ENCODE assay signal across 8 cellular contexts in genomic region chr17:77528516-77529327, GRCh38.
A peak's percentile ranks its signal among the peaks of the same experiment; 100 is the strongest.
DNase-seq lines count a peak whose midpoint lies in the region; ATAC-seq lines count a peak whose summit lies in the region.

No MANE protein-coding gene starts in this region.

- H3K27me3 Mint-ChIP-seq in activated CD4-positive, alpha-beta memory T cell treated with anti-CD3 and anti-CD28 coated beads for 36 hours: peaks cover 15% of the 10 kb centered on the region
- peaks cover 31% of the 10 kb centered on the region for H3K27me3 Mint-ChIP-seq in activated CD4-positive, alpha-beta memory T cell treated with anti-CD3 and anti-CD28 coated beads, Interleukin-2, amount 10 ng/mL, durations not matched to agents 7 days and 5 days
- H3K27me3 Mint-ChIP-seq in activated CD4-positive, alpha-beta T cell treated with anti-CD3 and anti-CD28 coated beads, Interleukin-2, amount 10 ng/mL, durations not matched to agents 24 days and 14 days: peaks cover 23% of the 10 kb centered on the region

- H3K9me3 Mint-ChIP-seq in activated CD4-positive, alpha-beta memory T cell treated with anti-CD3 and anti-CD28 coated beads for 36 hours: no peaks in the 10 kb centered on the region
- H3K9me3 Mint-ChIP-seq in activated CD4-positive, alpha-beta memory T cell treated with anti-CD3 and anti-CD28 coated beads, Interleukin-2, amount 10 ng/mL, durations not matched to agents 7 days and 5 days: no peaks in the 10 kb centered on the region
- no peaks in the 10 kb centered on the region for H3K9me3 Mint-ChIP-seq in activated CD4-positive, alpha-beta T cell treated with anti-CD3 and anti-CD28 coated beads, Interleukin-2, amount 10 ng/mL, durations not matched to agents 24 days and 14 days

- H3K4me3 Mint-ChIP-seq in activated CD4-positive, alpha-beta memory T cell treated with anti-CD3 and anti-CD28 coated beads for 36 hours: peak overlapping the region; percentile 41
- no peak overlapping the region for H3K4me3 Mint-ChIP-seq in activated CD4-positive, alpha-beta memory T cell treated with anti-CD3 and anti-CD28 coated beads, Interleukin-2, amount 10 ng/mL, durations not matched to agents 7 days and 5 days
- H3K4me3 Mint-ChIP-seq in activated CD4-positive, alpha-beta T cell treated with anti-CD3 and anti-CD28 coated beads, Interleukin-2, amount 10 ng/mL, durations not matched to agents 24 days and 14 days: peak overlapping the region; percentile 32

- POLR2A ChIA-PET in activated CD4-positive, alpha-beta memory T cell treated with anti-CD3 and anti-CD28 coated beads for 36 hours (lab: Charles Lee): no interaction called here
- POLR2A ChIA-PET in activated CD4-positive, alpha-beta memory T cell treated with anti-CD3 and anti-CD28 coated beads, Interleukin-2, amount 10 ng/mL, durations not matched to agents 7 days and 5 days (lab: Charles Lee): interaction anchor here (0.6 to 0.8 kb wide), 2 partner anchors 93 to 140 kb away, joined by 3 read pairs; no protein-coding TSS in a partner anchor

- ATAC-seq in GM19397 (IDR thresholded peaks at IDR 0.05; ENCODE audit: unreplicated experiment): no peak

- intact Hi-C loops in activated CD4-positive, alpha-beta memory T cell treated with anti-CD3 and anti-CD28 coated beads for 36 hours (cut with micrococcal nuclease): no loop called here
- intact Hi-C loops in activated CD4-positive, alpha-beta T cell treated with anti-CD3 and anti-CD28 coated beads, Interleukin-2, amount 10 ng/mL, durations not matched to agents 24 days and 14 days (cut with micrococcal nuclease): no loop called here
- intact Hi-C loops in cardiac septum (cut with DNase I): no loop called here

- H3K4me1 Mint-ChIP-seq in activated CD4-positive, alpha-beta memory T cell treated with anti-CD3 and anti-CD28 coated beads for 36 hours (ENCODE audit: low read depth): peaks cover 2% of the 10 kb centered on the region
- peaks cover 2% of the 10 kb centered on the region for H3K4me1 Mint-ChIP-seq in activated CD4-positive, alpha-beta memory T cell treated with anti-CD3 and anti-CD28 coated beads, Interleukin-2, amount 10 ng/mL, durations not matched to agents 7 days and 5 days
- H3K4me1 Mint-ChIP-seq in activated CD4-positive, alpha-beta T cell treated with anti-CD3 and anti-CD28 coated beads, Interleukin-2, amount 10 ng/mL, durations not matched to agents 24 days and 14 days: no peaks in the 10 kb centered on the region

- no peak overlapping the region for H3K27ac Mint-ChIP-seq in activated CD4-positive, alpha-beta memory T cell treated with anti-CD3 and anti-CD28 coated beads for 36 hours
- H3K27ac Mint-ChIP-seq in activated CD4-positive, alpha-beta memory T cell treated with anti-CD3 and anti-CD28 coated beads, Interleukin-2, amount 10 ng/mL, durations not matched to agents 7 days and 5 days: no peak overlapping the region
- H3K27ac Mint-ChIP-seq in activated CD4-positive, alpha-beta T cell treated with anti-CD3 and anti-CD28 coated beads, Interleukin-2, amount 10 ng/mL, durations not matched to agents 24 days and 14 days: no peak overlapping the region

- CTCF ChIA-PET in activated CD4-positive, alpha-beta memory T cell treated with anti-CD3 and anti-CD28 coated beads for 36 hours (lab: Charles Lee): interaction anchor here (0.7 to 1.7 kb wide), 6 partner anchors 10 to 310 kb away, joined by 3 to 4 read pairs (median 4); no protein-coding TSS in a partner anchor
- CTCF ChIA-PET in activated CD4-positive, alpha-beta memory T cell treated with anti-CD3 and anti-CD28 coated beads, Interleukin-2, amount 10 ng/mL, durations not matched to agents 7 days and 5 days (lab: Charles Lee): no interaction called here

- peak; percentile 51 for DNase-seq in activated CD4-positive, alpha-beta memory T cell treated with anti-CD3 and anti-CD28 coated beads for 36 hours
- DNase-seq in activated CD4-positive, alpha-beta memory T cell treated with anti-CD3 and anti-CD28 coated beads, Interleukin-2, amount 10 ng/mL, durations not matched to agents 7 days and 5 days: no peak
- DNase-seq in activated CD4-positive, alpha-beta T cell treated with anti-CD3 and anti-CD28 coated beads, Interleukin-2, amount 10 ng/mL, durations not matched to agents 24 days and 14 days: peak; percentile 72
- DNase-seq in cardiac septum (ENCODE audit: low spot score): peak; percentile 70
- DNase-seq in stimulated activated CD4-positive, alpha-beta T cell treated with anti-CD3 and anti-CD28 coated beads, Interleukin-1b, Interleukin-23, amount 100 ng/mL, for 48 hours: peak; percentile 41
- DNase-seq in MV-4-11 (lab: John Stamatoyannopoulos, UW): no peak
- no peak for DNase-seq in GF-D8 (lab: John Stamatoyannopoulos, UW)

- H3K36me3 Mint-ChIP-seq in activated CD4-positive, alpha-beta memory T cell treated with anti-CD3 and anti-CD28 coated beads for 36 hours: no peaks in the 10 kb centered on the region
- H3K36me3 Mint-ChIP-seq in activated CD4-positive, alpha-beta memory T cell treated with anti-CD3 and anti-CD28 coated beads, Interleukin-2, amount 10 ng/mL, durations not matched to agents 7 days and 5 days (ENCODE audit: low read depth): no peaks in the 10 kb centered on the region
- H3K36me3 Mint-ChIP-seq in activated CD4-positive, alpha-beta T cell treated with anti-CD3 and anti-CD28 coated beads, Interleukin-2, amount 10 ng/mL, durations not matched to agents 24 days and 14 days (ENCODE audit: low read depth): no peaks in the 10 kb centered on the region

Comparison
In these comparisons a context has a peak if more than half of its experiments do, and no peak if none do; other contexts are left out.
1. DNase-seq: peak in activated CD4-positive, alpha-beta memory T cell treated with anti-CD3 and anti-CD28 coated beads for 36 hours (single experiment), activated CD4-positive, alpha-beta T cell treated with anti-CD3 and anti-CD28 coated beads, Interleukin-2, amount 10 ng/mL, durations not matched to agents 24 days and 14 days (single experiment), cardiac septum (single experiment) and stimulated activated CD4-positive, alpha-beta T cell treated with anti-CD3 and anti-CD28 coated beads, Interleukin-1b, Interleukin-23, amount 100 ng/mL, for 48 hours (single experiment); none in activated CD4-positive, alpha-beta memory T cell treated with anti-CD3 and anti-CD28 coated beads, Interleukin-2, amount 10 ng/mL, durations not matched to agents 7 days and 5 days (single experiment), MV-4-11 (single experiment) and GF-D8 (single experiment).